In the genomic region with DNA sequence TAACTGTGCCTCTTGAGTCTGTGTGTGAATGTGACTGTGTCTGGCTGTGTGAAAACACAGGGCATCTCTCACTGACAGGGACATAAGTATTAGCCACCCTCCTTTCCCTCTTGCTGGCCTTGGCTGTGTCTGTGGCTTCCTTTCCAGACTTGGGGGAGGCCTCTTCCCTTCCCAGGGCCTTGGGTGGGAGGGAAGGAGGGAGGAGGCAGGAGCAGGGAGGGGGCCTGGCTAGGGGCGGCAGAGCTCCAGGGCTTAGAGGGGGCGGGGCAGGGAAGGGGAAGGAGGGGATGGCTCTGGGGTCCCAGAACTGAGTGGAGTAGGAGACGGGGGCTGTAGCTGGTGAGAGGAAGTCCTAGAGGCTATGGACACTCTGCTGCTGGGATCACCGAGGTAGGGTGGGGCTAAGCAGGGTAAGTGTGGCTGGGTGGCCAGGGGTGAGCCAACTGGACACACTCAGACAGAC, we compare ENCODE assay signal across 1 cellular context.
TF ChIP-seq lines count a peak whose summit lies in the region.

No MANE protein-coding gene starts in this region.

TF ChIP-seq in IMR-90, 13 proteins besides CTCF, POLR2A, EP300 and RAD21:
- TF ChIP-seq MAFK (IDR thresholded peaks at IDR 0.05; ENCODE audit: low read depth, low read length): no peak
- TF ChIP-seq MXI1 (IDR thresholded peaks at IDR 0.05; ENCODE audit: borderline replicate concordance, low read depth, low read length): no peak
- TF ChIP-seq NFE2L2 (IDR thresholded peaks at IDR 0.05; ENCODE audit: low read depth, low read length): no peak
- no peak for TF ChIP-seq FOS (IDR thresholded peaks at IDR 0.05; ENCODE audit: low read depth, low read length)
- TF ChIP-seq RCOR1 (IDR thresholded peaks at IDR 0.05; ENCODE audit: insufficient replicate concordance, low read length): no peak
- no peak for TF ChIP-seq RFX5 (IDR thresholded peaks at IDR 0.05; ENCODE audit: low read depth, low read length)
- TF ChIP-seq, protein P1, sequence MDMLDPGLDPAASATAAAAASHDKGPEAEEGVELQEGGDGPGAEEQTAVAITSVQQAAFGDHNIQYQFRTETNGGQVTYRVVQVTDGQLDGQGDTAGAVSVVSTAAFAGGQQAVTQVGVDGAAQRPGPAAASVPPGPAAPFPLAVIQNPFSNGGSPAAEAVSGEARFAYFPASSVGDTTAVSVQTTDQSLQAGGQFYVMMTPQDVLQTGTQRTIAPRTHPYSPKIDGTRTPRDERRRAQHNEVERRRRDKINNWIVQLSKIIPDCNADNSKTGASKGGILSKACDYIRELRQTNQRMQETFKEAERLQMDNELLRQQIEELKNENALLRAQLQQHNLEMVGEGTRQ (IDR thresholded peaks at IDR 0.05; ENCODE audit: low read depth, low read length): no peak
- peak; percentile 58 for TF ChIP-seq MAZ (IDR thresholded peaks at IDR 0.05; ENCODE audit: borderline replicate concordance, low read depth, low read length)
